12 cellular contexts compared by ENCODE assay signal in genomic region chr2:217857624-217858506, GRCh38.
DNase-seq lines count a peak whose midpoint lies in the region; ATAC-seq, FAIRE-seq and TF ChIP-seq lines count a peak whose summit lies in the region.
"Had no signal": no experiment of that assay in that cellular context is flagged by ENCODE, and none has a peak within 500 bp of the region (broad histone marks: within the 10 kb centered on the region; RNA-seq: fewer than 3 reads in every experiment).

No MANE protein-coding gene starts in this region.

- H2AFZ ChIP-seq in K562 (ENCODE audit: low read depth, low read length): no peak overlapping the region

- no peak for TF ChIP-seq EP300 in K562 (IDR thresholded peaks at IDR 0.05; ENCODE audit: low read length)

- H3K36me3 ChIP-seq in K562 (ENCODE audit: control insufficient read depth, insufficient read depth, low read length): no peaks in the 10 kb centered on the region
- no peaks in the 10 kb centered on the region for H3K36me3 ChIP-seq in effector memory CD4-positive, alpha-beta T cell (ENCODE audit: control insufficient read depth, insufficient read depth, low read length)

- no peaks in the 10 kb centered on the region for H3K79me2 ChIP-seq in K562 (ENCODE audit: control insufficient read depth, insufficient read depth, low read length)

- no peak overlapping the region for H3K4me3 ChIP-seq in K562
- no peak overlapping the region for H3K4me3 ChIP-seq in effector memory CD4-positive, alpha-beta T cell (ENCODE audit: insufficient read depth, low read depth, low read length, poor library complexity, severe bottlenecking)

- H3K27ac ChIP-seq in K562 (ENCODE audit: extremely low read depth, low read depth, low read length): no peak overlapping the region
- no peak overlapping the region for H3K27ac ChIP-seq in effector memory CD4-positive, alpha-beta T cell (ENCODE audit: insufficient read depth, low read length, poor library complexity, severe bottlenecking)

- TF ChIP-seq CTCF in K562 (IDR thresholded peaks at IDR 0.05 in 2 of 3, conservative IDR thresholded peaks at IDR 0.05 in 1 of 3; ENCODE audit: insufficient read depth in 2 of 3, low read depth in 1 of 3, low read length in 3 of 3) (no peak), osteocyte (IDR thresholded peaks at IDR 0.05) (no peak), type B pancreatic cell (conservative IDR thresholded peaks at IDR 0.05) (no peak)

- no TSS peak for BruUV-seq in K562 (replicated peaks; lab: Mats Ljungman, UMichigan)

- H3K9me1 ChIP-seq in K562 (ENCODE audit: control insufficient read depth, insufficient read depth, low read length): no peaks in the 10 kb centered on the region

- TF ChIP-seq RAD21 in K562 (CRISPR knock-in tag; conservative IDR thresholded peaks at IDR 0.05 in 1 of 2, IDR thresholded peaks at IDR 0.05 in 1 of 2): no peak

- H3K27ac Mint-ChIP-seq in osteocyte (ENCODE audit: unreplicated experiment) (peak overlapping the region; percentile 86), type B pancreatic cell (peak overlapping the region; percentile 81)
- H3K27ac Mint-ChIP-seq: naive thymus-derived CD4-positive, alpha-beta T cell had no signal

- TF ChIP-seq POLR2A in K562 (conservative IDR thresholded peaks at IDR 0.05): no peak

- H3K27me3 Mint-ChIP-seq in osteocyte (ENCODE audit: unreplicated experiment) (no peaks in the 10 kb centered on the region), type B pancreatic cell (no peaks in the 10 kb centered on the region)

- peaks cover 0 to 9% of the 10 kb centered on the region in 2 experiments; a peak in 3 of 5 replicates for H3K4me1 ChIP-seq in K562 (replicated peaks in 1 of 2; ENCODE audit: control insufficient read depth in 2 of 2, insufficient read depth in 2 of 2, low read length in 2 of 2)
- no peaks in the 10 kb centered on the region for H3K4me1 ChIP-seq in effector memory CD4-positive, alpha-beta T cell (ENCODE audit: control insufficient read depth, insufficient read depth, low read length, poor library complexity, severe bottlenecking)

- no peaks in the 10 kb centered on the region for H4K20me1 ChIP-seq in K562 (replicated peaks; ENCODE audit: control insufficient read depth, insufficient read depth, low read length)

- H3K4me1 Mint-ChIP-seq in osteocyte (ENCODE audit: unreplicated experiment) (peaks cover 37% of the 10 kb centered on the region), type B pancreatic cell (ENCODE audit: unreplicated experiment) (peaks cover 28% of the 10 kb centered on the region)
- H3K4me1 Mint-ChIP-seq: naive thymus-derived CD4-positive, alpha-beta T cell had no signal

- no peak for DNase-seq in K562 (ENCODE audit: extremely low read depth in 1 of 4, low spot score in 3 of 4)
- DNase-seq in left ventricle myocardium superior: peak; percentile 82
- DNase-seq in osteocyte (ENCODE audit: extremely low spot score, unreplicated experiment): no peak
- DNase-seq in type B pancreatic cell (ENCODE audit: extremely low spot score, unreplicated experiment): no peak
- no peak for DNase-seq in NK-92 (lab: John Stamatoyannopoulos, UW; ENCODE audit: unreplicated experiment)
- no peak for DNase-seq in effector memory CD4-positive, alpha-beta T cell
- DNase-seq: naive thymus-derived CD4-positive, alpha-beta T cell; NCI-H1436 treated with DMSO at 0.1 percent for 48 hours; stimulated activated CD4-positive, alpha-beta T cell treated with anti-CD3 and anti-CD28 coated beads, Interleukin-1b, Interleukin-23, amount 100 ng/mL, for 48 hours; stimulated activated naive CD4-positive, alpha-beta T cell treated with Interleukin-2 at 50 U/mL for 16 hours had no signal

- peaks cover 23% of the 10 kb centered on the region for H3K36me3 Mint-ChIP-seq in osteocyte (ENCODE audit: unreplicated experiment)
- peaks cover 8% of the 10 kb centered on the region for H3K36me3 Mint-ChIP-seq in type B pancreatic cell
- H3K36me3 Mint-ChIP-seq: naive thymus-derived CD4-positive, alpha-beta T cell had no signal

- peak overlapping the region in 1 of 2 experiments; percentile 68; a peak in 2 of 4 replicates for H3K9ac ChIP-seq in K562 (ENCODE audit: insufficient read depth in 1 of 2, low read depth in 2 of 2, low read length in 2 of 2)

- intact Hi-C loops in K562 (cut with micrococcal nuclease) (no loop called here), left ventricle myocardium superior (cut with micrococcal nuclease) (no loop called here)

- H3K4me2 ChIP-seq in K562 (ENCODE audit: insufficient read depth, low read length): peak overlapping the region; percentile 32

- POLR2A ChIA-PET in K562 (lab: Yijun Ruan, JAX): interaction anchor here (0.5 to 0.6 kb wide), 2 partner anchors 53 to 137 kb away, joined by 3 to 4 read pairs; no protein-coding TSS in a partner anchor

- H3K9me3 ChIP-seq in K562 (replicated peaks; ENCODE audit: control insufficient read depth, insufficient read depth, low read depth, low read length): no peaks in the 10 kb centered on the region
- no peaks in the 10 kb centered on the region for H3K9me3 ChIP-seq in effector memory CD4-positive, alpha-beta T cell (ENCODE audit: control insufficient read depth, low read length)

- no peak for FAIRE-seq in K562 (lab: Jason Lieb, UNC)

- 11% methylated on average over 17 of the region's 20 CpGs for WGBS in K562 (ENCODE audit: insufficient coverage, low coverage, missing lambda C conversion rate)

- H3K4me3 Mint-ChIP-seq in osteocyte (ENCODE audit: unreplicated experiment) (peak overlapping the region; percentile 60), type B pancreatic cell (peak overlapping the region; percentile 81)

- in situ Hi-C loops in K562 (cut with MboI): no loop called here

- H3K27me3 ChIP-seq in K562 (ENCODE audit: control insufficient read depth in 2 of 2, insufficient read depth in 2 of 2, low read length in 2 of 2): peaks cover 0 to 30% of the 10 kb centered on the region in 2 experiments; a peak in 2 of 5 replicates
- no peaks in the 10 kb centered on the region for H3K27me3 ChIP-seq in effector memory CD4-positive, alpha-beta T cell (replicated peaks; ENCODE audit: control insufficient read depth, insufficient read depth, low read length, poor library complexity, severe bottlenecking)

- ATAC-seq in K562 (no peak), left ventricle myocardium superior (peak; percentile 72), HG03565 (IDR thresholded peaks at IDR 0.05; ENCODE audit: unreplicated experiment) (no peak), HG02763 (IDR thresholded peaks at IDR 0.05; ENCODE audit: unreplicated experiment) (no peak)
- ATAC-seq: naive thymus-derived CD4-positive, alpha-beta T cell had no signal

- CTCF ChIA-PET in K562 (lab: Yijun Ruan, JAX; ENCODE audit: low intra/inter-chr PET ratio): no interaction called here

- H3K9me3 Mint-ChIP-seq in osteocyte (ENCODE audit: unreplicated experiment) (no peaks in the 10 kb centered on the region), type B pancreatic cell (no peaks in the 10 kb centered on the region)
- H3K9me3 Mint-ChIP-seq: naive thymus-derived CD4-positive, alpha-beta T cell had no signal

TF ChIP-seq in K562, 482 proteins besides CTCF, POLR2A, EP300 and RAD21 (continues in another document):
- TF ChIP-seq SIN3B (IDR thresholded peaks at IDR 0.05; ENCODE audit: low read depth) (no peak), TCF3 (CRISPR knock-in tag; IDR thresholded peaks at IDR 0.05) (no peak), ZBTB26 (CRISPR knock-in tag; IDR thresholded peaks at IDR 0.05) (no peak), DPF2 (IDR thresholded peaks at IDR 0.05) (no peak), ZNF583 (CRISPR knock-in tag; IDR thresholded peaks at IDR 0.05) (no peak), CLOCK (CRISPR knock-in tag; IDR thresholded peaks at IDR 0.05; ENCODE audit: borderline replicate concordance) (no peak), KDM2B (CRISPR knock-in tag; IDR thresholded peaks at IDR 0.05) (no peak), HEY1 (CRISPR knock-in tag; IDR thresholded peaks at IDR 0.05; ENCODE audit: borderline replicate concordance) (no peak)
